ENCODE assay signal across 23 cellular contexts in the genomic region with DNA sequence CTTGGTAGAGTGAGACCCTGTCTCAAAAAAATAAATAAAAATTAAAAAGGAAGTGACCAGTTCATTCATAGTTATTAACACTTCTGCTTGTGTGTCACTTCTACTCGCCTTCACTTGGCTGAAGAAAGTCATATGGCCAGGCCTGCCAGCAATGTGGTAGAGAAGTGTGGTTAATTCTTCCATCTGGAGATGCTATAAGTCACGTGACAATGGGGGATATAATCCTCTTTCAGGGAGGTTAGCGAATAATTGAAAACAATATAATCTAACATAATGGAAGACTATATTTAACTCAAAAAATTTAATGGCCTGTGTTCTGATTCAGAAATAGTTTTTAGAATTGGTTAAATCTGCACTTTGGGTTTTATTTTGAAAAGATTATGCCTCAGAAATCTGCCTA. TPM values are rescaled to one million over a fixed set of nuclear protein-coding genes. Genes with fewer than 3 reads are reported as not detected.
A peak's percentile ranks its signal among the peaks of the same experiment; 100 is the strongest.
DNase-seq lines count a peak whose midpoint lies in the region; ATAC-seq, FAIRE-seq and TF ChIP-seq lines count a peak whose summit lies in the region.
"Had no signal": no experiment of that assay in that cellular context is flagged by ENCODE, and none has a peak within 500 bp of the region (broad histone marks: within the 10 kb centered on the region; RNA-seq: fewer than 3 reads in every experiment).

No MANE protein-coding gene starts in this region.

- H3K9me3 Mint-ChIP-seq in activated naive CD4-positive, alpha-beta T cell treated with anti-CD3 and anti-CD28 coated beads, Interleukin-2, amount 50 U/mL, for 24 hours, result no peaks in the 10 kb centered on the region
- no peaks in the 10 kb centered on the region for H3K9me3 Mint-ChIP-seq in progenitor cell of endocrine pancreas (ENCODE audit: low read depth)
- peaks cover 0 to 3% (median 0%) of the 10 kb centered on the region in 9 donors for H3K9me3 Mint-ChIP-seq in naive thymus-derived CD8-positive, alpha-beta T cell

- no peak overlapping the region for H3K9ac ChIP-seq in GM12878 (ENCODE audit: control insufficient read depth, insufficient read depth, low read length)

- H3K27me3 ChIP-seq in GM12878 (replicated peaks in 1 of 2; ENCODE audit: control insufficient read depth in 2 of 2, insufficient read depth in 2 of 2, low read length in 1 of 2), result no peaks in the 10 kb centered on the region
- H3K27me3 ChIP-seq: SJSA1 had no signal

- no peaks in the 10 kb centered on the region for H3K9me3 ChIP-seq in GM12878 (replicated peaks; ENCODE audit: control insufficient read depth, insufficient read depth, low read length)
- H3K9me3 ChIP-seq: SJSA1 had no signal

- RAD21 ChIA-PET in GM12878 (lab: Charles Lee; ENCODE audit: unreplicated experiment), result no interaction called here

- H4K20me1 ChIP-seq in GM12878 (ENCODE audit: control insufficient read depth, insufficient read depth), result no peaks in the 10 kb centered on the region

- no peak for DNase-seq in activated naive CD4-positive, alpha-beta T cell treated with anti-CD3 and anti-CD28 coated beads, Interleukin-2, amount 50 U/mL, for 16 hours
- DNase-seq in D721Med (ENCODE audit: insufficient read length, low spot score) (no peak), GM12878 (ENCODE audit: low read depth, low spot score) (no peak), progenitor cell of endocrine pancreas (ENCODE audit: low spot score, unreplicated experiment) (no peak), HuH-7 (ENCODE audit: low spot score) (no peak), COLO829 (ENCODE audit: low spot score) (no peak)
- no peak for DNase-seq in naive thymus-derived CD8-positive, alpha-beta T cell
- DNase-seq: AML-193, C1 segment of cervical spinal cord, COR-L47, KBM-7, NCI-H1092 treated with DMSO at 0.1 percent for 48 hours, NCI-H1436 treated with DMSO at 0.1 percent for 48 hours, NCI-H1930, NCI-H2227 treated with DMSO at 0.1 percent for 48 hours, NCI-H510A, NCI-H774 had no signal

- CTCF ChIA-PET in GM12878 (lab: Yijun Ruan, JAX), result no interaction called here

- no peaks in the 10 kb centered on the region for H3K4me1 ChIP-seq in GM12878 (ENCODE audit: control insufficient read depth, insufficient read depth, low read length)
- H3K4me1 ChIP-seq: SJSA1 had no signal

- intact Hi-C loops in GM12878 (cut with micrococcal nuclease; ENCODE audit: unreplicated experiment), result no loop called here

- H3K27ac Mint-ChIP-seq in activated naive CD4-positive, alpha-beta T cell treated with anti-CD3 and anti-CD28 coated beads, Interleukin-2, amount 50 U/mL, for 24 hours, result peak overlapping the region; percentile 90
- peak overlapping the region; percentile 68 for H3K27ac Mint-ChIP-seq in progenitor cell of endocrine pancreas
- H3K27ac Mint-ChIP-seq in naive thymus-derived CD8-positive, alpha-beta T cell, result peak overlapping the region in 4 of 10 donors; percentile 7 to 82 (median 14)

- H3K27ac ChIP-seq in GM12878 (ENCODE audit: control insufficient read depth, insufficient read depth), result no peak overlapping the region
- H3K27ac ChIP-seq: SJSA1 had no signal

- TF ChIP-seq EP300 in GM12878 (IDR thresholded peaks at IDR 0.05; ENCODE audit: borderline replicate concordance in 1 of 2, control insufficient read depth in 1 of 2, low read depth in 2 of 2, low read length in 2 of 2), result no peak

- no peak for TF ChIP-seq CTCF in D721Med (IDR thresholded peaks at IDR 0.05; ENCODE audit: insufficient read depth, missing control alignments)
- no peak for TF ChIP-seq CTCF in GM12878 (IDR thresholded peaks at IDR 0.05 in 2 of 3, conservative IDR thresholded peaks at IDR 0.05 in 1 of 3; ENCODE audit: control insufficient read depth in 2 of 3, extremely low read depth in 1 of 3, insufficient read depth in 1 of 3, low read depth in 3 of 3, low read length in 3 of 3)
- no peak for TF ChIP-seq CTCF in progenitor cell of endocrine pancreas (IDR thresholded peaks at IDR 0.05; ENCODE audit: unreplicated experiment)

- FAIRE-seq in D721Med (lab: Jason Lieb, UNC), result peak; percentile 85
- no peak for FAIRE-seq in GM12878 (lab: Jason Lieb, UNC)
- FAIRE-seq: G401.6, H1 had no signal

- H3K4me3 Mint-ChIP-seq in activated naive CD4-positive, alpha-beta T cell treated with anti-CD3 and anti-CD28 coated beads, Interleukin-2, amount 50 U/mL, for 24 hours, result no peak overlapping the region
- H3K4me3 Mint-ChIP-seq in progenitor cell of endocrine pancreas (ENCODE audit: low read depth), result no peak overlapping the region
- no peak overlapping the region for H3K4me3 Mint-ChIP-seq in naive thymus-derived CD8-positive, alpha-beta T cell

- no peaks in the 10 kb centered on the region for H3K36me3 ChIP-seq in GM12878 (ENCODE audit: control insufficient read depth in 2 of 2, insufficient read depth in 2 of 2, low read length in 1 of 2)
- H3K36me3 ChIP-seq: SJSA1 had no signal

- SMC1A ChIA-PET in GM12878 (lab: Charles Lee; ENCODE audit: uncharacterized antibody, unreplicated experiment), result no interaction called here

- in situ Hi-C loops in GM12878 (cut with MboI), result no loop called here

- no peak for ATAC-seq in GM12878
- no peak for ATAC-seq in naive thymus-derived CD8-positive, alpha-beta T cell
- ATAC-seq: HCT116, Right ventricle myocardium inferior had no signal

- no TSS peak for BruUV-seq in GM12878 (replicated peaks; lab: Mats Ljungman, UMichigan)

- no peak for TF ChIP-seq RAD21 in GM12878 (IDR thresholded peaks at IDR 0.05; ENCODE audit: insufficient read depth, low read depth, low read length)

- no peak for TF ChIP-seq POLR2A in GM12878 (IDR thresholded peaks at IDR 0.05; ENCODE audit: low read depth, low read length)

- no peak overlapping the region for H2AFZ ChIP-seq in GM12878 (ENCODE audit: control insufficient read depth, low read depth, low read length)

- H3K27me3 Mint-ChIP-seq in activated naive CD4-positive, alpha-beta T cell treated with anti-CD3 and anti-CD28 coated beads, Interleukin-2, amount 50 U/mL, for 24 hours, result no peaks in the 10 kb centered on the region
- no peaks in the 10 kb centered on the region for H3K27me3 Mint-ChIP-seq in progenitor cell of endocrine pancreas
- H3K27me3 Mint-ChIP-seq in naive thymus-derived CD8-positive, alpha-beta T cell, result no peaks in the 10 kb centered on the region

- H3K79me2 ChIP-seq in GM12878 (ENCODE audit: control insufficient read depth, insufficient read depth, low read length), result no peaks in the 10 kb centered on the region

- POLR2A ChIA-PET in GM12878 (lab: Charles Lee), result no interaction called here
- POLR2A ChIA-PET in naive thymus-derived CD8-positive, alpha-beta T cell (lab: Charles Lee), result no interaction called here

- 27% methylated on average over 3 of the region's 3 CpGs for WGBS in GM12878 (ENCODE audit: insufficient coverage, insufficient replicate concordance, low lambda C conversion rate, missing lambda C conversion rate)

- no peak overlapping the region for H3K4me2 ChIP-seq in GM12878 (ENCODE audit: control insufficient read depth, insufficient read depth)

- H3K4me3 ChIP-seq in GM12878, result no peak overlapping the region
- H3K4me3 ChIP-seq: SJSA1 had no signal

- H3K36me3 Mint-ChIP-seq in activated naive CD4-positive, alpha-beta T cell treated with anti-CD3 and anti-CD28 coated beads, Interleukin-2, amount 50 U/mL, for 24 hours, result peaks cover 3% of the 10 kb centered on the region
- peaks cover 2% of the 10 kb centered on the region for H3K36me3 Mint-ChIP-seq in progenitor cell of endocrine pancreas (ENCODE audit: insufficient read depth)
- H3K36me3 Mint-ChIP-seq in naive thymus-derived CD8-positive, alpha-beta T cell, result peaks cover 0 to 3% (median 0%) of the 10 kb centered on the region in 3 donors

- peaks cover 92% of the 10 kb centered on the region for H3K4me1 Mint-ChIP-seq in activated naive CD4-positive, alpha-beta T cell treated with anti-CD3 and anti-CD28 coated beads, Interleukin-2, amount 50 U/mL, for 24 hours
- H3K4me1 Mint-ChIP-seq in progenitor cell of endocrine pancreas (ENCODE audit: low read depth), result peaks cover 50% of the 10 kb centered on the region
- H3K4me1 Mint-ChIP-seq in naive thymus-derived CD8-positive, alpha-beta T cell, result peaks cover 6 to 41% (median 29%) of the 10 kb centered on the region in 4 donors

TF ChIP-seq in GM12878, 131 proteins besides CTCF, POLR2A, EP300 and RAD21:
- no peak for TF ChIP-seq DPF2 (IDR thresholded peaks at IDR 0.05)
- no peak for TF ChIP-seq ZZZ3 (IDR thresholded peaks at IDR 0.05; ENCODE audit: control insufficient read depth, insufficient read length, low read depth)
- TF ChIP-seq TCF3 (IDR thresholded peaks at IDR 0.05; ENCODE audit: borderline replicate concordance, insufficient read depth, low read depth, low read length), result no peak
- TF ChIP-seq RAD51 (IDR thresholded peaks at IDR 0.05), result peak; percentile 37; the same call in 1 of the 2 replicates

RNA-seq across cellular contexts. Expression of a gene that starts 15.8 kb away (rescaled TPM):
- 9.9 and 12.3 TPM in 2 replicates for total RNA-seq in GM12878 (2013; cell fraction: nucleolus; rRNA removed)
- 0.06 and 0.16 TPM in 2 replicates for total RNA-seq in GM12878 (2014; rRNA removed)
- total RNA-seq in GM12878 (2014; rRNA removed; fragmentation: Illumina TruSeq; extraction: Trizol), result 0.04 and 0.60 TPM in 2 replicates
- 0.19 and 1.1 TPM in 2 replicates for total RNA-seq in GM12878 (2021)
- not detected for polyA plus RNA-seq in GM12878 (2011; ENCODE audit: low read depth)
- 22.2 and 23.1 TPM in 2 replicates for polyA plus RNA-seq in GM12878 (2011; rRNA removed)
- 23.6 and 25.0 TPM in 2 replicates for polyA plus RNA-seq in GM12878 (2011; cell fraction: cytosol; rRNA removed)
- polyA plus RNA-seq in GM12878 (2011; cell fraction: nucleus; rRNA removed), result 25.7 and 26.4 TPM in 2 replicates
- polyA plus RNA-seq in GM12878 (2012), result 0.18 and 0.27 TPM in 2 replicates
- 0.04 and 0.08 TPM in 2 replicates for polyA plus RNA-seq in GM12878 (2014; fragmentation: Illumina TruSeq; extraction: Trizol)
- polyA plus RNA-seq in GM12878 (2014; fragmentation: Nextera tagmentation; extraction: Ambion mirVana), result under 1 TPM in 1 of 2 experiments, not detected in 1; 0.37 TPM
- 0.08 and 0.14 TPM in 2 replicates for polyA plus RNA-seq in GM12878 (2014; rRNA removed)
- polyA plus RNA-seq in GM12878 (2016; fragmentation: Nextera tagmentation; extraction: Ambion mirVana), result 1 to 10 TPM in 1 of 2 experiments, under 1 TPM in 1; 0.20 to 2.1 TPM
- polyA minus RNA-seq in GM12878 (2011; rRNA and poly(A)+ RNA removed), result 36.9 and 39.5 TPM in 2 replicates
- polyA minus RNA-seq in GM12878 (2011; cell fraction: cytosol; rRNA and poly(A)+ RNA removed), result 11.9 and 13.8 TPM in 2 replicates
- polyA minus RNA-seq in GM12878 (2011; cell fraction: nucleus; rRNA and poly(A)+ RNA removed), result 10.2 and 18.2 TPM in 2 replicates
- total RNA-seq in progenitor cell of endocrine pancreas, result 48.2 and 48.6 TPM in 2 replicates
- total RNA-seq in naive thymus-derived CD8-positive, alpha-beta T cell, result 10 to 100 TPM; 10.1 to 13.0 TPM
- 10 to 100 TPM in 1 of 3 donors, 1 to 10 TPM in 2; 1.0 to 12.9 (median 5.4) TPM for polyA plus RNA-seq in naive thymus-derived CD8-positive, alpha-beta T cell
